1 cellular context compared by ENCODE assay signal in genomic region chr15:66504563-66505429, GRCh38.
TF ChIP-seq lines count a peak whose summit lies in the region.

RPL4 (minus strand) TSS chr15:66504855; CDS start chr15:66504790, 65 bp downstream.
ZWILCH (plus strand) TSS chr15:66505326; CDS start chr15:66505339, 13 bp downstream.

TF ChIP-seq in K562, 482 proteins besides CTCF, POLR2A, EP300 and RAD21 (continued from another document and continues in another):
- TF ChIP-seq, protein P1, sequence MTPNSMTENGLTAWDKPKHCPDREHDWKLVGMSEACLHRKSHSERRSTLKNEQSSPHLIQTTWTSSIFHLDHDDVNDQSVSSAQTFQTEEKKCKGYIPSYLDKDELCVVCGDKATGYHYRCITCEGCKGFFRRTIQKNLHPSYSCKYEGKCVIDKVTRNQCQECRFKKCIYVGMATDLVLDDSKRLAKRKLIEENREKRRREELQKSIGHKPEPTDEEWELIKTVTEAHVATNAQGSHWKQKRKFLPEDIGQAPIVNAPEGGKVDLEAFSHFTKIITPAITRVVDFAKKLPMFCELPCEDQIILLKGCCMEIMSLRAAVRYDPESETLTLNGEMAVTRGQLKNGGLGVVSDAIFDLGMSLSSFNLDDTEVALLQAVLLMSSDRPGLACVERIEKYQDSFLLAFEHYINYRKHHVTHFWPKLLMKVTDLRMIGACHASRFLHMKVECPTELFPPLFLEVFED (CRISPR knock-in tag; conservative IDR thresholded peaks at IDR 0.05): 0 out of 2 replicates have a peak, but pooled peaks have one; percentile 75
- TF ChIP-seq YBX1 (IDR thresholded peaks at IDR 0.05) (no peak), ZNF24 (IDR thresholded peaks at IDR 0.05) (no peak), FOSL1 (tag; conservative IDR thresholded peaks at IDR 0.05) (peak; percentile 28; the same call in 1 of the 2 replicates), ZFP91 (CRISPR knock-in tag; IDR thresholded peaks at IDR 0.05) (no peak), ARHGAP35 (IDR thresholded peaks at IDR 0.05; ENCODE audit: partially characterized antibody) (peak; percentile 89), GABPB1 (CRISPR knock-in tag; IDR thresholded peaks at IDR 0.05) (peak; percentile 94), BDP1 (IDR thresholded peaks at IDR 0.05; ENCODE audit: insufficient read depth, insufficient read length) (no peak), COPS2 (conservative IDR thresholded peaks at IDR 0.05) (no peak), SNIP1 (IDR thresholded peaks at IDR 0.05; ENCODE audit: low read depth) (no peak), CREB3L1 (IDR thresholded peaks at IDR 0.05; ENCODE audit: borderline replicate concordance, low read depth) (peak; percentile 83; the same call in 1 of the 2 replicates), STAT5A (IDR thresholded peaks at IDR 0.05; ENCODE audit: borderline replicate concordance, low read length) (peak; percentile 4; the same call in 1 of the 2 replicates), ZNF311 (CRISPR knock-in tag; IDR thresholded peaks at IDR 0.05) (no peak), HMBOX1 (IDR thresholded peaks at IDR 0.05) (no peak), MYC (IDR thresholded peaks at IDR 0.05; ENCODE audit: low read depth, low read length) (peak; percentile 96), MYC (CRISPR knock-in tag; IDR thresholded peaks at IDR 0.05; ENCODE audit: borderline replicate concordance, low read depth) (peak; percentile 95), ZNF57 (CRISPR knock-in tag; IDR thresholded peaks at IDR 0.05) (no peak), NEUROD1 (IDR thresholded peaks at IDR 0.05; ENCODE audit: borderline replicate concordance, low read depth, low read length, partially characterized antibody) (peak; percentile 23), ZNF165 (CRISPR knock-in tag; IDR thresholded peaks at IDR 0.05; ENCODE audit: borderline replicate concordance) (no peak), MCM2 (IDR thresholded peaks at IDR 0.05; ENCODE audit: low read depth) (no peak), DMBX1 (CRISPR knock-in tag; IDR thresholded peaks at IDR 0.05; ENCODE audit: borderline replicate concordance) (no peak), ZNF584 (CRISPR knock-in tag; IDR thresholded peaks at IDR 0.05; ENCODE audit: low read depth) (peak; percentile 56; the same call in 1 of the 2 replicates), CHD2 (IDR thresholded peaks at IDR 0.05; ENCODE audit: low read depth, low read length) (peak; percentile 95), ETS2 (tag; IDR thresholded peaks at IDR 0.05; ENCODE audit: borderline replicate concordance, poor library complexity, severe bottlenecking) (no peak), NFYB (IDR thresholded peaks at IDR 0.05; ENCODE audit: extremely low read depth, insufficient read length) (no peak), ETV6 (IDR thresholded peaks at IDR 0.05; ENCODE audit: borderline replicate concordance in 1 of 2, low read depth in 2 of 2, low read length in 1 of 2) (no peak), ETV6 (CRISPR knock-in tag; IDR thresholded peaks at IDR 0.05; ENCODE audit: borderline replicate concordance) (no peak), TAL1 (IDR thresholded peaks at IDR 0.05) (peak; percentile 44), SMARCA5 (IDR thresholded peaks at IDR 0.05) (peak; percentile 91; the same call in 1 of the 2 replicates), TFE3 (CRISPR knock-in tag; IDR thresholded peaks at IDR 0.05) (no peak), HDAC1 (IDR thresholded peaks at IDR 0.05) (peak; percentile 80 to 99; a peak in 3 of 4 replicates), CEBPB (tag; IDR thresholded peaks at IDR 0.05) (no peak), HDAC2 (IDR thresholded peaks at IDR 0.05) (peak; percentile 89), ZNF644 (tag; IDR thresholded peaks at IDR 0.05; ENCODE audit: low read depth) (no peak; the same call in 1 of the 2 replicates), OTX1 (CRISPR knock-in tag; IDR thresholded peaks at IDR 0.05) (no peak; the same call in 1 of the 2 replicates), SREBF1 (IDR thresholded peaks at IDR 0.05; ENCODE audit: borderline replicate concordance, low read depth, low read length) (no peak), HOMEZ (CRISPR knock-in tag; IDR thresholded peaks at IDR 0.05) (no peak), PREB (CRISPR knock-in tag; IDR thresholded peaks at IDR 0.05) (no peak), PHB (CRISPR knock-in tag; IDR thresholded peaks at IDR 0.05) (peak; percentile 72; the same call in 1 of the 2 replicates), FOXJ2 (tag; IDR thresholded peaks at IDR 0.05) (no peak; the same call in 1 of the 2 replicates), WHSC1 (IDR thresholded peaks at IDR 0.05; ENCODE audit: low read length) (no peak)
- TF ChIP-seq, protein P2, sequence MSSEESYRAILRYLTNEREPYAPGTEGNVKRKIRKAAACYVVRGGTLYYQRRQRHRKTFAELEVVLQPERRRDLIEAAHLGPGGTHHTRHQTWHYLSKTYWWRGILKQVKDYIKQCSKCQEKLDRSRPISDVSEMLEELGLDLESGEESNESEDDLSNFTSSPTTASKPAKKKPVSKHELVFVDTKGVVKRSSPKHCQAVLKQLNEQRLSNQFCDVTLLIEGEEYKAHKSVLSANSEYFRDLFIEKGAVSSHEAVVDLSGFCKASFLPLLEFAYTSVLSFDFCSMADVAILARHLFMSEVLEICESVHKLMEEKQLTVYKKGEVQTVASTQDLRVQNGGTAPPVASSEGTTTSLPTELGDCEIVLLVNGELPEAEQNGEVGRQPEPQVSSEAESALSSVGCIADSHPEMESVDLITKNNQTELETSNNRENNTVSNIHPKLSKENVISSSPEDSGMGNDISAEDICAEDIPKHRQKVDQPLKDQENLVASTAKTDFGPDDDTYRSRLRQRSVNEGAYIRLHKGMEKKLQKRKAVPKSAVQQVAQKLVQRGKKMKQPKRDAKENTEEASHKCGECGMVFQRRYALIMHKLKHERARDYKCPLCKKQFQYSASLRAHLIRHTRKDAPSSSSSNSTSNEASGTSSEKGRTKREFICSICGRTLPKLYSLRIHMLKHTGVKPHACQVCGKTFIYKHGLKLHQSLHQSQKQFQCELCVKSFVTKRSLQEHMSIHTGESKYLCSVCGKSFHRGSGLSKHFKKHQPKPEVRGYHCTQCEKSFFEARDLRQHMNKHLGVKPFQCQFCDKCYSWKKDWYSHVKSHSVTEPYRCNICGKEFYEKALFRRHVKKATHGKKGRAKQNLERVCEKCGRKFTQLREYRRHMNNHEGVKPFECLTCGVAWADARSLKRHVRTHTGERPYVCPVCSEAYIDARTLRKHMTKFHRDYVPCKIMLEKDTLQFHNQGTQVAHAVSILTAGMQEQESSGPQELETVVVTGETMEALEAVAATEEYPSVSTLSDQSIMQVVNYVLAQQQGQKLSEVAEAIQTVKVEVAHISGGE (CRISPR knock-in tag; IDR thresholded peaks at IDR 0.05): peak in 1 of 3 experiments; percentile 77; a peak in 1 of 6 replicates
- TF ChIP-seq, protein P3, sequence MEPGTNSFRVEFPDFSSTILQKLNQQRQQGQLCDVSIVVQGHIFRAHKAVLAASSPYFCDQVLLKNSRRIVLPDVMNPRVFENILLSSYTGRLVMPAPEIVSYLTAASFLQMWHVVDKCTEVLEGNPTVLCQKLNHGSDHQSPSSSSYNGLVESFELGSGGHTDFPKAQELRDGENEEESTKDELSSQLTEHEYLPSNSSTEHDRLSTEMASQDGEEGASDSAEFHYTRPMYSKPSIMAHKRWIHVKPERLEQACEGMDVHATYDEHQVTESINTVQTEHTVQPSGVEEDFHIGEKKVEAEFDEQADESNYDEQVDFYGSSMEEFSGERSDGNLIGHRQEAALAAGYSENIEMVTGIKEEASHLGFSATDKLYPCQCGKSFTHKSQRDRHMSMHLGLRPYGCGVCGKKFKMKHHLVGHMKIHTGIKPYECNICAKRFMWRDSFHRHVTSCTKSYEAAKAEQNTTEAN (CRISPR knock-in tag; IDR thresholded peaks at IDR 0.05): no peak
- TF ChIP-seq, protein P4, sequence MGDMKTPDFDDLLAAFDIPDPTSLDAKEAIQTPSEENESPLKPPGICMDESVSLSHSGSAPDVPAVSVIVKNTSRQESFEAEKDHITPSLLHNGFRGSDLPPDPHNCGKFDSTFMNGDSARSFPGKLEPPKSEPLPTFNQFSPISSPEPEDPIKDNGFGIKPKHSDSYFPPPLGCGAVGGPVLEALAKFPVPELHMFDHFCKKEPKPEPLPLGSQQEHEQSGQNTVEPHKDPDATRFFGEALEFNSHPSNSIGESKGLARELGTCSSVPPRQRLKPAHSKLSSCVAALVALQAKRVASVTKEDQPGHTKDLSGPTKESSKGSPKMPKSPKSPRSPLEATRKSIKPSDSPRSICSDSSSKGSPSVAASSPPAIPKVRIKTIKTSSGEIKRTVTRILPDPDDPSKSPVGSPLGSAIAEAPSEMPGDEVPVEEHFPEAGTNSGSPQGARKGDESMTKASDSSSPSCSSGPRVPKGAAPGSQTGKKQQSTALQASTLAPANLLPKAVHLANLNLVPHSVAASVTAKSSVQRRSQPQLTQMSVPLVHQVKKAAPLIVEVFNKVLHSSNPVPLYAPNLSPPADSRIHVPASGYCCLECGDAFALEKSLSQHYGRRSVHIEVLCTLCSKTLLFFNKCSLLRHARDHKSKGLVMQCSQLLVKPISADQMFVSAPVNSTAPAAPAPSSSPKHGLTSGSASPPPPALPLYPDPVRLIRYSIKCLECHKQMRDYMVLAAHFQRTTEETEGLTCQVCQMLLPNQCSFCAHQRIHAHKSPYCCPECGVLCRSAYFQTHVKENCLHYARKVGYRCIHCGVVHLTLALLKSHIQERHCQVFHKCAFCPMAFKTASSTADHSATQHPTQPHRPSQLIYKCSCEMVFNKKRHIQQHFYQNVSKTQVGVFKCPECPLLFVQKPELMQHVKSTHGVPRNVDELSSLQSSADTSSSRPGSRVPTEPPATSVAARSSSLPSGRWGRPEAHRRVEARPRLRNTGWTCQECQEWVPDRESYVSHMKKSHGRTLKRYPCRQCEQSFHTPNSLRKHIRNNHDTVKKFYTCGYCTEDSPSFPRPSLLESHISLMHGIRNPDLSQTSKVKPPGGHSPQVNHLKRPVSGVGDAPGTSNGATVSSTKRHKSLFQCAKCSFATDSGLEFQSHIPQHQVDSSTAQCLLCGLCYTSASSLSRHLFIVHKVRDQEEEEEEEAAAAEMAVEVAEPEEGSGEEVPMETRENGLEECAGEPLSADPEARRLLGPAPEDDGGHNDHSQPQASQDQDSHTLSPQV (IDR thresholded peaks at IDR 0.05): peak; percentile 17; the same call in 1 of the 2 replicates
